Comparison of ENCODE assay signal across 13 cellular contexts in the genomic region with DNA sequence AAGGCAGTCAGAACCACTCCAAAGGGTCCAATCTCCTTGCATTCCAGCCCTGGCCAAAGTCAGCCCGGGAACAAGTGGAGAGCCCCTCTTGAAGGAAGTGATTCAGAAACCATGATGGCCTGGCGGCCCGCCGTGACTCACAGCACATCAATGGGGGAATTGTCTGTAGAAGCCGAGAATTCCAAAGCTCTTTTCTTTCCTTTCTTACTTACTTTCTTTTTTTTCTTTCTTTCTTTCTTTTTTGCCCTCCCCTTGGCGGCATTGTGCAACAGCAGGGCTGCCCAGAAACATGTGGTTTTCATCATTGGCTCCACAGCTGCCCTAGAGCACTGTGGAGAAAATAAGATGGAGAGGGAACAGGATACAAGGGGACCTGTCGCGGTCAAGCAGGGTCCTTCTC.
DNase-seq lines count a peak whose midpoint lies in the region; ATAC-seq and TF ChIP-seq lines count a peak whose summit lies in the region.
"Had no signal": no experiment of that assay in that cellular context is flagged by ENCODE, and none has a peak within 500 bp of the region (broad histone marks: within the 10 kb centered on the region; RNA-seq: fewer than 3 reads in every experiment).

No MANE protein-coding gene starts in this region.

- H3K36me3 ChIP-seq in gastrocnemius medialis (no peaks in the 10 kb centered on the region), spleen (no peaks in the 10 kb centered on the region)
- H3K36me3 ChIP-seq: adrenal gland, ovary had no signal

- no peaks in the 10 kb centered on the region for H3K27me3 ChIP-seq in gastrocnemius medialis
- H3K27me3 ChIP-seq in spleen (replicated peaks in 1 of 7), result peaks cover 0 to 12% (median 0%) of the 10 kb centered on the region in 7 donors
- H3K27me3 ChIP-seq: adrenal gland, ovary had no signal

- no peak overlapping the region for H3K4me3 ChIP-seq in gastrocnemius medialis
- H3K4me3 ChIP-seq in spleen, result no peak overlapping the region
- H3K4me3 ChIP-seq: adrenal gland, ovary had no signal

- H3K9me3 Mint-ChIP-seq in stimulated activated effector memory CD8-positive, alpha-beta T cell treated with anti-CD3 and anti-CD28 coated beads, Interleukin-12 subunit alpha, Interleukin-12 subunit beta, amount 100 ng/mL, for 72 hours, result no peaks in the 10 kb centered on the region

- intact Hi-C loops in left cardiac atrium (cut with DNase I), result loop anchor here (2.0 to 5.0 kb wide), 2 partner anchors 136 to 326 kb away; no protein-coding TSS in a partner anchor
- intact Hi-C loops in gastrocnemius medialis (cut with DNase I; ENCODE audit: low total_unique reads), result loop anchor here (2.0 to 5.0 kb wide), 3 partner anchors 136 to 340 kb away; no protein-coding TSS in a partner anchor
- intact Hi-C loops in spleen (cut with DNase I; ENCODE audit: low total_unique reads), result loop anchor here (5.0 kb wide), 1 partner anchor 136 kb away; no protein-coding TSS in a partner anchor

- TF ChIP-seq POLR2A in gastrocnemius medialis (IDR thresholded peaks at IDR 0.05) (no peak), spleen (IDR thresholded peaks at IDR 0.05) (no peak)

- DNase-seq in EH (ENCODE audit: low read depth) (peak; percentile 94), amniotic stem cell (lab: John Stamatoyannopoulos, UW) (peak; percentile 76), left cardiac atrium (peak; percentile 79), gastrocnemius medialis (peak in 1 of 2 donors; percentile 45), NK-92 (lab: John Stamatoyannopoulos, UW; ENCODE audit: unreplicated experiment) (no peak), spleen (no peak)
- DNase-seq in stimulated activated effector memory CD8-positive, alpha-beta T cell treated with anti-CD3 and anti-CD28 coated beads, Interleukin-12 subunit alpha, Interleukin-12 subunit beta, amount 100 ng/mL, for 72 hours (ENCODE audit: low spot score in 2 of 2), result no peak
- DNase-seq: COR-L47, Kasumi-1 had no signal

- H3K27ac Mint-ChIP-seq in stimulated activated effector memory CD8-positive, alpha-beta T cell treated with anti-CD3 and anti-CD28 coated beads, Interleukin-12 subunit alpha, Interleukin-12 subunit beta, amount 100 ng/mL, for 72 hours, result no peak overlapping the region

- WGBS in spleen, 5 donors, result 63 to 83% (median 71%) methylated on average over 8 of the region's 8 CpGs

- in situ Hi-C loops in gastrocnemius medialis (cut with MboI; ENCODE audit: low sequenced_read_pairs in 4 of 4), result loop anchor here in 3 of 4 donors (5.0 to 25.0 kb wide), 2 partner anchors 136 to 326 kb away; no protein-coding TSS in a partner anchor

- H3K4me3 Mint-ChIP-seq in stimulated activated effector memory CD8-positive, alpha-beta T cell treated with anti-CD3 and anti-CD28 coated beads, Interleukin-12 subunit alpha, Interleukin-12 subunit beta, amount 100 ng/mL, for 72 hours, result no peak overlapping the region

- peak overlapping the region; percentile 19 to 52 (median 24) for H3K27ac ChIP-seq in gastrocnemius medialis
- peak overlapping the region in 1 of 8 donors; percentile 16 for H3K27ac ChIP-seq in spleen
- H3K27ac ChIP-seq: ovary had no signal

- H3K4me1 Mint-ChIP-seq in stimulated activated effector memory CD8-positive, alpha-beta T cell treated with anti-CD3 and anti-CD28 coated beads, Interleukin-12 subunit alpha, Interleukin-12 subunit beta, amount 100 ng/mL, for 72 hours, result no peaks in the 10 kb centered on the region

- no peak for TF ChIP-seq CTCF in gastrocnemius medialis (IDR thresholded peaks at IDR 0.05 in 4 of 5, conservative IDR thresholded peaks at IDR 0.05 in 1 of 5)
- no peak for TF ChIP-seq CTCF in spleen (IDR thresholded peaks at IDR 0.05 in 8 of 11, conservative IDR thresholded peaks at IDR 0.05 in 3 of 11)

- ATAC-seq in left cardiac atrium (peak; percentile 84 to 88), gastrocnemius medialis (peak; percentile 33 to 50), HG02870 (IDR thresholded peaks at IDR 0.05; ENCODE audit: unreplicated experiment) (no peak)
- ATAC-seq in stimulated activated effector memory CD8-positive, alpha-beta T cell treated with anti-CD3 and anti-CD28 coated beads, Interleukin-12 subunit alpha, Interleukin-12 subunit beta, amount 100 ng/mL, for 72 hours, result no peak
- ATAC-seq: activated CD4-positive, CD25-positive, alpha-beta regulatory T cell treated with anti-CD3 and anti-CD28 coated beads, Interleukin-2, amount 50 U/mL, for 24 hours had no signal

- no peaks in the 10 kb centered on the region for H3K36me3 Mint-ChIP-seq in stimulated activated effector memory CD8-positive, alpha-beta T cell treated with anti-CD3 and anti-CD28 coated beads, Interleukin-12 subunit alpha, Interleukin-12 subunit beta, amount 100 ng/mL, for 72 hours

- H3K4me1 ChIP-seq in gastrocnemius medialis (no peaks in the 10 kb centered on the region), spleen (peaks cover 0 to 12% (median 3%) of the 10 kb centered on the region in 6 donors)
- H3K4me1 ChIP-seq: adrenal gland had no signal

- H3K9me3 ChIP-seq in gastrocnemius medialis, result no peaks in the 10 kb centered on the region
- H3K9me3 ChIP-seq in spleen, result no peaks in the 10 kb centered on the region
- H3K9me3 ChIP-seq: adrenal gland, ovary had no signal

Comparison
In these comparisons a context has a peak if more than half of its experiments do, and no peak if none do; other contexts are left out.
1. DNase-seq: peak in EH (single experiment), amniotic stem cell (single experiment) and left cardiac atrium (single experiment); none in NK-92 (single experiment), stimulated activated effector memory CD8-positive, alpha-beta T cell treated with anti-CD3 and anti-CD28 coated beads, Interleukin-12 subunit alpha, Interleukin-12 subunit beta, amount 100 ng/mL, for 72 hours (0 of 2) and spleen (single experiment).
2. ATAC-seq: peak in left cardiac atrium (2 of 2) and gastrocnemius medialis (2 of 2); none in stimulated activated effector memory CD8-positive, alpha-beta T cell treated with anti-CD3 and anti-CD28 coated beads, Interleukin-12 subunit alpha, Interleukin-12 subunit beta, amount 100 ng/mL, for 72 hours (single experiment) and HG02870 (single experiment).